In the genomic region with DNA sequence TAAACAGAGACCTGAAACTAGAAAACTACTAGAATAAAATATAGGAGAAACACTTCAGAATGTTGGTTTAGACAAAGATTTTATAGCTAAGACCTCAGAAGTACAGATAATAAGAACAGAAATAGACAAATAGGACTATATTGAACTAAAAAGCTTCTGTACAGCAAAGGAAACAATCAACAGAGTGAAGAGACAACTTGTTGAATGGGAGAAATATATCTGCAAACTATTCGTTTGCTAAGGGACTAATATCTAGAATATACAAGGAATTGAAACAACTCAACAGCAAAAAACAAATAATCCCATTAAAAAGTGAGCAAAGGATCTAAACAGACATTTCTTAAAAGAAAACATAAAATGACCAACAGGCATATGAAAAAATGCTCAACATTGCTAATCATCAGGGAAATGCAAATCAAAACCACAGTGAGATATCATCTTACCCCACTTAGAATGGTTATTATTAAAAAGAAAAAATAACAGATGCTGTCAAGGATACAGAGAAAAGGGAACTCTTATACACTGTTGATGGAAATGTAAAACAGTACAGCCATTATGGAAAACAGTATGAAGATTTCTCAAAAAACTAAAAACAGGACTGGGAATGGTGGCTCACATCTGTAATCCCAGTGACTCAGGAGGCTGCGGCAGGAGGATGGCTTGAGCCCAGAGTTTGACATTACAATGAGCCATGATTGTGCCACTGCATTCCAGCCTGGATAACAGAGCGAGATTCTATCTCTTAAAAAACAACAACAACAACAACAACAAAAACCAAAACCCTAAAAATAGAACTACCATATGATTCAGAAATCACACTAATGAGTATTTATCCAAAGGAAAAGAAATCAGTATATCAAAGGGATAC, we compare ENCODE assay signal across 21 cellular contexts. TPM values are rescaled to one million over a fixed set of nuclear protein-coding genes. Genes with fewer than 3 reads are reported as not detected.
DNase-seq lines count a peak whose midpoint lies in the region; TF ChIP-seq lines count a peak whose summit lies in the region.
"Had no signal": no experiment of that assay in that cellular context is flagged by ENCODE, and none has a peak within 500 bp of the region (broad histone marks: within the 10 kb centered on the region; RNA-seq: fewer than 3 reads in every experiment).

No MANE protein-coding gene starts in this region.

- H3K27ac Mint-ChIP-seq in HFFc6 (peak overlapping the region; percentile 67), Calu3 (ENCODE audit: unreplicated experiment) (no peak overlapping the region)
- H3K27ac Mint-ChIP-seq in T-helper 2 cell treated with Interferon-gamma antibody and Interleukin-4, amounts not matched to agents 5 μg/mL and 100 μg/mL, for 36 hours: no peak overlapping the region
- H3K27ac Mint-ChIP-seq: B cell; CD4-positive, CD25-positive, alpha-beta regulatory T cell; IgD-negative memory B cell had no signal

- CTCF ChIA-PET in Calu3 (lab: Charles Lee): no interaction called here

- H3K27ac ChIP-seq in ACC112 (ENCODE audit: low read depth, low read length) (no peak overlapping the region), right atrium auricular region (no peak overlapping the region)
- H3K27ac ChIP-seq: HL-60 had no signal

- H3K4me3 ChIP-seq in ACC112 (ENCODE audit: low read depth, low read length) (no peak overlapping the region), adipocyte (ENCODE audit: low read length) (no peak overlapping the region), fibroblast of villous mesenchyme (ENCODE audit: low read depth, low read length) (no peak overlapping the region), right atrium auricular region (no peak overlapping the region)

- H3K79me2 ChIP-seq in ACC112 (ENCODE audit: control insufficient read depth, insufficient read depth, low read length, unreplicated experiment): no peaks in the 10 kb centered on the region

- H3K9me3 ChIP-seq in adipocyte (ENCODE audit: control insufficient read depth, low read length): peaks cover 4% of the 10 kb centered on the region
- H3K9me3 ChIP-seq in right atrium auricular region: peaks cover 0 to 6% of the 10 kb centered on the region in 2 donors
- H3K9me3 ChIP-seq: Caco-2 had no signal

- peaks cover 22% of the 10 kb centered on the region for H3K9me3 Mint-ChIP-seq in HFFc6
- peaks cover 3% of the 10 kb centered on the region for H3K9me3 Mint-ChIP-seq in Calu3 (ENCODE audit: low read depth, unreplicated experiment)
- H3K9me3 Mint-ChIP-seq in T-helper 2 cell treated with Interferon-gamma antibody and Interleukin-4, amounts not matched to agents 5 μg/mL and 100 μg/mL, for 36 hours: peaks cover 25% of the 10 kb centered on the region

- H3K36me3 ChIP-seq in ACC112 (ENCODE audit: insufficient read depth, low read length): no peaks in the 10 kb centered on the region
- no peaks in the 10 kb centered on the region for H3K36me3 ChIP-seq in adipocyte (ENCODE audit: control insufficient read depth, insufficient read depth, low read length, severe bottlenecking)
- H3K36me3 ChIP-seq in right atrium auricular region: no peaks in the 10 kb centered on the region

- no peak for TF ChIP-seq CTCF in HFFc6 (IDR thresholded peaks at IDR 0.05)
- TF ChIP-seq CTCF in fibroblast of villous mesenchyme (IDR thresholded peaks at IDR 0.05; ENCODE audit: insufficient read depth, low read depth, low read length): no peak
- TF ChIP-seq CTCF in right atrium auricular region (IDR thresholded peaks at IDR 0.05): no peak
- no peak for TF ChIP-seq CTCF in Calu3 (IDR thresholded peaks at IDR 0.05; ENCODE audit: unreplicated experiment)

- intact Hi-C loops in Calu3 (cut with micrococcal nuclease; ENCODE audit: unreplicated experiment): no loop called here

- H3K4me3 Mint-ChIP-seq in HFFc6: peak overlapping the region; percentile 14; the same call in 1 of the 2 replicates
- no peak overlapping the region for H3K4me3 Mint-ChIP-seq in Calu3 (ENCODE audit: low read depth, unreplicated experiment)
- no peak overlapping the region for H3K4me3 Mint-ChIP-seq in T-helper 2 cell treated with Interferon-gamma antibody and Interleukin-4, amounts not matched to agents 5 μg/mL and 100 μg/mL, for 36 hours
- H3K4me3 Mint-ChIP-seq: B cell; CD4-positive, CD25-positive, alpha-beta regulatory T cell; IgD-negative memory B cell had no signal

- no TSS peak for BruUV-seq in Calu3 (replicated peaks; lab: Mats Ljungman, UMichigan)

- H3K4me1 ChIP-seq in ACC112 (ENCODE audit: control insufficient read depth, insufficient read depth, low read length, unreplicated experiment) (peaks cover 16% of the 10 kb centered on the region), adipocyte (ENCODE audit: control insufficient read depth, insufficient read depth, low read length) (no peaks in the 10 kb centered on the region), right atrium auricular region (no peaks in the 10 kb centered on the region)
- H3K4me1 ChIP-seq: Caco-2 had no signal

- peaks cover 42% of the 10 kb centered on the region for H3K4me1 Mint-ChIP-seq in HFFc6 (ENCODE audit: low read depth)
- no peaks in the 10 kb centered on the region for H3K4me1 Mint-ChIP-seq in Calu3 (ENCODE audit: low read depth, unreplicated experiment)
- H3K4me1 Mint-ChIP-seq in T-helper 2 cell treated with Interferon-gamma antibody and Interleukin-4, amounts not matched to agents 5 μg/mL and 100 μg/mL, for 36 hours (ENCODE audit: low read depth): peaks cover 5% of the 10 kb centered on the region
- H3K4me1 Mint-ChIP-seq: B cell, IgD-negative memory B cell had no signal

- H3K36me3 Mint-ChIP-seq in HFFc6 (ENCODE audit: low read depth) (peaks cover 15% of the 10 kb centered on the region; the same call in 1 of the 2 replicates), Calu3 (ENCODE audit: insufficient read depth, unreplicated experiment) (no peaks in the 10 kb centered on the region)
- no peaks in the 10 kb centered on the region for H3K36me3 Mint-ChIP-seq in T-helper 2 cell treated with Interferon-gamma antibody and Interleukin-4, amounts not matched to agents 5 μg/mL and 100 μg/mL, for 36 hours (ENCODE audit: low read depth)

- no peaks in the 10 kb centered on the region for H3K27me3 ChIP-seq in ACC112 (ENCODE audit: insufficient read depth, low read length)
- no peaks in the 10 kb centered on the region for H3K27me3 ChIP-seq in adipocyte (replicated peaks; ENCODE audit: control insufficient read depth, insufficient read depth, low read length)
- H3K27me3 ChIP-seq in right atrium auricular region: no peaks in the 10 kb centered on the region

- peak overlapping the region; percentile 17 for H2AFZ ChIP-seq in ACC112 (ENCODE audit: low read length, unreplicated experiment)

- DNase-seq in HFFc6 (peak; percentile 21), adipocyte (ENCODE audit: low read depth) (peak; percentile 19), fibroblast of villous mesenchyme (ENCODE audit: low read depth) (peak; percentile 62), right atrium auricular region (ENCODE audit: low spot score) (no peak), HT-29 (ENCODE audit: low spot score) (no peak), Calu3 (no peak)
- no peak for DNase-seq in T-helper 2 cell treated with Interferon-gamma antibody and Interleukin-4, amounts not matched to agents 5 μg/mL and 100 μg/mL, for 36 hours (ENCODE audit: low spot score)
- DNase-seq: 8988T; Caco-2; CD4-positive, CD25-positive, alpha-beta regulatory T cell; H7; Kasumi-1; NCI-H1105; NCI-H1694; NCI-H2227 treated with DMSO at 0.1 percent for 48 hours; NCI-H510A treated with DMSO at 0.1 percent for 48 hours; PC-3 had no signal

- H3K27me3 Mint-ChIP-seq in HFFc6 (ENCODE audit: insufficient read depth): peaks cover 2% of the 10 kb centered on the region
- H3K27me3 Mint-ChIP-seq in Calu3 (ENCODE audit: unreplicated experiment): no peaks in the 10 kb centered on the region
- H3K27me3 Mint-ChIP-seq in T-helper 2 cell treated with Interferon-gamma antibody and Interleukin-4, amounts not matched to agents 5 μg/mL and 100 μg/mL, for 36 hours (ENCODE audit: low read depth): no peaks in the 10 kb centered on the region
- H3K27me3 Mint-ChIP-seq: B cell had no signal

- no peak overlapping the region for H3K9ac ChIP-seq in adipocyte (ENCODE audit: low read length)

RNA-seq across cellular contexts. Expression of a gene that starts 37.3 kb away (rescaled TPM):
- total RNA-seq in HFFc6 (2021; fragmentation: NEBNext Ultra II Directional; extraction: Animal tissue kit (Norgen Biotek cat#: 25700)): under 1 TPM in 2 of 6 experiments, not detected in 4; 0.03 to 0.05 TPM
- 0.43 and 2.3 TPM in 2 replicates for total RNA-seq in fibroblast of villous mesenchyme
- total RNA-seq in right atrium auricular region: 1 to 10 TPM; 1.2 to 1.7 TPM
- 0.71 and 0.91 TPM in 2 replicates for total RNA-seq in HT-29 (2014; rRNA removed; shearing (Covaris generic))
- total RNA-seq in Calu3 (2022): 0.24 and 0.40 TPM in 2 replicates

Comparison
In these comparisons a context has a peak if more than half of its experiments do, and no peak if none do; other contexts are left out.
1. DNase-seq: peak in HFFc6 (single experiment), adipocyte (single experiment) and fibroblast of villous mesenchyme (single experiment); none in right atrium auricular region (single experiment), HT-29 (single experiment), Calu3 (single experiment) and T-helper 2 cell treated with Interferon-gamma antibody and Interleukin-4, amounts not matched to agents 5 μg/mL and 100 μg/mL, for 36 hours (single experiment).